ENCODE assay signal across 20 cellular contexts in genomic region chr12:24764712-24765111, GRCh38.
DNase-seq lines count a peak whose midpoint lies in the region; ATAC-seq and TF ChIP-seq lines count a peak whose summit lies in the region.
"Had no signal": no experiment of that assay in that cellular context is flagged by ENCODE, and none has a peak within 500 bp of the region (broad histone marks: within the 10 kb centered on the region; RNA-seq: fewer than 3 reads in every experiment).

No MANE protein-coding gene starts in this region.

- H3K79me2 ChIP-seq in DND-41 (ENCODE audit: insufficient read depth, low read length) = no peaks in the 10 kb centered on the region

- no peak for DNase-seq in activated CD4-positive, alpha-beta T cell treated with anti-CD3 and anti-CD28 coated beads, Interleukin-2, amount 10 ng/mL, durations not matched to agents 24 days and 14 days
- DNase-seq in activated CD4-positive, alpha-beta T cell treated with anti-CD3 and anti-CD28 coated beads for 48 hours = no peak
- DNase-seq in activated T-cell treated with anti-CD3 and anti-CD28 coated beads, Interleukin-2, amount 50 U/mL, for 72 hours = no peak
- DNase-seq in activated T-cell treated with anti-CD3 and anti-CD28 coated beads for 4 hours (no peak), DND-41 (no peak), lung (ENCODE audit: low spot score) (no peak), right atrium auricular region (ENCODE audit: low spot score) (no peak), AML-193 (lab: John Stamatoyannopoulos, UW) (no peak)
- DNase-seq: 8988T; ACHN; C1 segment of cervical spinal cord; CD4-positive, alpha-beta memory T cell; COR-L47; DMS153; DMS79; GF-D8; H9 had no signal

- H3K27ac ChIP-seq in DND-41 (ENCODE audit: low read length) (no peak overlapping the region), lung (ENCODE audit: low read depth in 1 of 2, low read length in 1 of 2) (no peak overlapping the region), right atrium auricular region (no peak overlapping the region)
- H3K27ac ChIP-seq: A549 had no signal

- ATAC-seq in activated T-cell treated with anti-CD3 and anti-CD28 coated beads, Interleukin-2, amount 50 U/mL, for 72 hours (replicated peaks in 1 of 2) = peak; percentile 70 to 78
- no peak for ATAC-seq in DND-41 (ENCODE audit: insufficient read depth, low read depth)
- ATAC-seq in lung (ENCODE audit: insufficient read depth, low FRiP score) = no peak
- ATAC-seq: A549, GM23338, HCT116 had no signal

- H3K4me3 ChIP-seq in DND-41 (ENCODE audit: low read depth in 1 of 2, low read length in 2 of 2) (no peak overlapping the region), lung (peak overlapping the region; percentile 13), right atrium auricular region (no peak overlapping the region)
- H3K4me3 ChIP-seq: A549, GM23338 had no signal

- H3K9ac ChIP-seq in DND-41 (ENCODE audit: low read depth, low read length) = no peak overlapping the region

- H3K27me3 ChIP-seq in DND-41 (ENCODE audit: insufficient read depth, low read length, poor library complexity) = no peaks in the 10 kb centered on the region
- no peaks in the 10 kb centered on the region for H3K27me3 ChIP-seq in lung (ENCODE audit: control insufficient read depth, insufficient read depth)
- no peaks in the 10 kb centered on the region for H3K27me3 ChIP-seq in right atrium auricular region

- H3K36me3 Mint-ChIP-seq in activated CD4-positive, alpha-beta T cell treated with anti-CD3 and anti-CD28 coated beads, Interleukin-2, amount 10 ng/mL, durations not matched to agents 24 days and 14 days (ENCODE audit: low read depth) = no peaks in the 10 kb centered on the region
- peaks cover 0 to 6% of the 10 kb centered on the region in 2 donors for H3K36me3 Mint-ChIP-seq in activated T-cell treated with anti-CD3 and anti-CD28 coated beads, Interleukin-2, amount 50 U/mL, for 72 hours (ENCODE audit: insufficient read depth in 2 of 2)
- H3K36me3 Mint-ChIP-seq: CD4-positive, alpha-beta memory T cell had no signal

- H3K4me1 ChIP-seq in DND-41 (ENCODE audit: insufficient read depth, low read length) (no peaks in the 10 kb centered on the region), lung (ENCODE audit: control insufficient read depth in 2 of 2, insufficient read depth in 2 of 2, low read length in 2 of 2) (no peaks in the 10 kb centered on the region), right atrium auricular region (no peaks in the 10 kb centered on the region)
- H3K4me1 ChIP-seq: A549 had no signal

- no peak for TF ChIP-seq CTCF in DND-41 (IDR thresholded peaks at IDR 0.05; ENCODE audit: borderline replicate concordance, extremely low read depth, low read length, poor library complexity, severe bottlenecking)
- no peak for TF ChIP-seq CTCF in lung (IDR thresholded peaks at IDR 0.05; ENCODE audit: control extremely low read depth, extremely low read depth)
- TF ChIP-seq CTCF in right atrium auricular region (IDR thresholded peaks at IDR 0.05) = no peak

- intact Hi-C loops in activated CD4-positive, alpha-beta T cell treated with anti-CD3 and anti-CD28 coated beads, Interleukin-2, amount 10 ng/mL, durations not matched to agents 24 days and 14 days (cut with micrococcal nuclease) = no loop called here

- H3K9me3 Mint-ChIP-seq in activated CD4-positive, alpha-beta T cell treated with anti-CD3 and anti-CD28 coated beads, Interleukin-2, amount 10 ng/mL, durations not matched to agents 24 days and 14 days = peaks cover 7% of the 10 kb centered on the region
- no peaks in the 10 kb centered on the region for H3K9me3 Mint-ChIP-seq in activated T-cell treated with anti-CD3 and anti-CD28 coated beads, Interleukin-2, amount 50 U/mL, for 72 hours
- H3K9me3 Mint-ChIP-seq: CD4-positive, alpha-beta memory T cell; GM23338 had no signal

- H4K20me1 ChIP-seq in DND-41 (ENCODE audit: insufficient read depth, low read length) = no peaks in the 10 kb centered on the region

- peak overlapping the region; percentile 14; the same call in 1 of the 2 replicates for H2AFZ ChIP-seq in DND-41 (ENCODE audit: low read depth, low read length)
- H2AFZ ChIP-seq: GM23338 had no signal

- H3K27ac Mint-ChIP-seq in activated CD4-positive, alpha-beta T cell treated with anti-CD3 and anti-CD28 coated beads, Interleukin-2, amount 10 ng/mL, durations not matched to agents 24 days and 14 days = peak overlapping the region; percentile 3
- peak overlapping the region; percentile 3 for H3K27ac Mint-ChIP-seq in activated T-cell treated with anti-CD3 and anti-CD28 coated beads, Interleukin-2, amount 50 U/mL, for 72 hours
- H3K27ac Mint-ChIP-seq: CD4-positive, alpha-beta memory T cell; GM23338; H9 had no signal

- no peak overlapping the region for H3K4me2 ChIP-seq in DND-41 (ENCODE audit: insufficient read depth, low read length)
- H3K4me2 ChIP-seq: A549, GM23338 had no signal

- WGBS in lung, 2 donors = 95% methylated on average over 1 of the region's 1 CpG

- no peaks in the 10 kb centered on the region for H3K27me3 Mint-ChIP-seq in activated CD4-positive, alpha-beta T cell treated with anti-CD3 and anti-CD28 coated beads, Interleukin-2, amount 10 ng/mL, durations not matched to agents 24 days and 14 days
- H3K27me3 Mint-ChIP-seq in activated T-cell treated with anti-CD3 and anti-CD28 coated beads, Interleukin-2, amount 50 U/mL, for 72 hours (ENCODE audit: low read depth) = no peaks in the 10 kb centered on the region
- H3K27me3 Mint-ChIP-seq: CD4-positive, alpha-beta memory T cell had no signal

- peaks cover 4% of the 10 kb centered on the region for H3K4me1 Mint-ChIP-seq in activated CD4-positive, alpha-beta T cell treated with anti-CD3 and anti-CD28 coated beads, Interleukin-2, amount 10 ng/mL, durations not matched to agents 24 days and 14 days
- peaks cover 37% of the 10 kb centered on the region for H3K4me1 Mint-ChIP-seq in activated T-cell treated with anti-CD3 and anti-CD28 coated beads, Interleukin-2, amount 50 U/mL, for 72 hours (ENCODE audit: low read depth)
- H3K4me1 Mint-ChIP-seq: CD4-positive, alpha-beta memory T cell had no signal

- no peaks in the 10 kb centered on the region for H3K36me3 ChIP-seq in DND-41 (ENCODE audit: insufficient read depth, low read length)
- no peaks in the 10 kb centered on the region for H3K36me3 ChIP-seq in lung (ENCODE audit: control insufficient read depth in 2 of 2, insufficient read depth in 2 of 2, low read length in 2 of 2)
- no peaks in the 10 kb centered on the region for H3K36me3 ChIP-seq in right atrium auricular region

- H3K4me3 Mint-ChIP-seq in activated CD4-positive, alpha-beta T cell treated with anti-CD3 and anti-CD28 coated beads, Interleukin-2, amount 10 ng/mL, durations not matched to agents 24 days and 14 days = no peak overlapping the region
- H3K4me3 Mint-ChIP-seq in activated T-cell treated with anti-CD3 and anti-CD28 coated beads, Interleukin-2, amount 50 U/mL, for 72 hours = peak overlapping the region in 1 of 2 donors; percentile 3
- H3K4me3 Mint-ChIP-seq: CD4-positive, alpha-beta memory T cell; GM23338; H9 had no signal

- H3K9me3 ChIP-seq in DND-41 (ENCODE audit: insufficient read depth, low read length, severe bottlenecking) (peaks cover 3% of the 10 kb centered on the region), lung (ENCODE audit: control insufficient read depth in 2 of 2, insufficient read depth in 1 of 2, low read length in 1 of 2) (peaks cover 0 to 11% of the 10 kb centered on the region in 2 donors), right atrium auricular region (peaks cover 0 to 16% of the 10 kb centered on the region in 2 donors)
- H3K9me3 ChIP-seq: A549 had no signal

Comparison
In these comparisons a context has a peak if more than half of its experiments do, and no peak if none do; other contexts are left out.
1. ATAC-seq: peak in activated T-cell treated with anti-CD3 and anti-CD28 coated beads, Interleukin-2, amount 50 U/mL, for 72 hours (2 of 2); none in DND-41 (single experiment) and lung (single experiment).